Comparison of ENCODE assay signal across 1 cellular context in the genomic region with DNA sequence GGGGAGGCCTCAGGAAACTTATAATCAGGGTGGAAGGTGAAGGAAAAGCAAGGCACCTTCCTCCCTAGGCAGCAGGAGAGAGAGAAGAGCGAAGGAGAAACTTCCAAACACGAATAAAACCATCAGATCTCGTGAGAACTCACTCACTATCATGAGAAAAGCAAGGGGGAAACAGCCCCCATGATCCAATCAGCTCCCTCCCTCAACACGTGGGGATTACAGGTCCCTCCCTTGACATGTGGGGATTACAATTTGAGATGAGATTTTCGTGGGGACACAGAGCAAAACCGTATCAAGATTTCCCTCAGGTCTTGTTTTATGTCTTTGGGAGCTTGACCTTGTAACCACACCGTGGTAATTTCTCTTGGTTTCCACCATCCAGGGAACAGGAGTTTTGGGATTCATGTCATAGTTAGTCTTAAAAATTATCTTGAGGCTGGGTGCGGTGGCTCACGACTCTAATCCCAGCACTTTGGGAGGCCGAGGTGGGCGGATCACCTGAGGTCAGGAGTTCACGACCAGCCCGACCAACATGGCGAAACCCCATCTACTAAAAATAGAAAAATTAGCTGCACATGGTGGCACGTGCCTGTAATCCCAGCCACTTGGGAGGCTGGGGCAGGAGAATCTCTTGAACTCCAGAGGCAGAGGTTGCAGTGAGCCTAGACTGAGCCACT.
TF ChIP-seq lines count a peak whose summit lies in the region.

No MANE protein-coding gene starts in this region.

TF ChIP-seq in K562, 482 proteins besides CTCF, POLR2A, EP300 and RAD21 (continued from another document and continues in another):
- TF ChIP-seq, protein P1, sequence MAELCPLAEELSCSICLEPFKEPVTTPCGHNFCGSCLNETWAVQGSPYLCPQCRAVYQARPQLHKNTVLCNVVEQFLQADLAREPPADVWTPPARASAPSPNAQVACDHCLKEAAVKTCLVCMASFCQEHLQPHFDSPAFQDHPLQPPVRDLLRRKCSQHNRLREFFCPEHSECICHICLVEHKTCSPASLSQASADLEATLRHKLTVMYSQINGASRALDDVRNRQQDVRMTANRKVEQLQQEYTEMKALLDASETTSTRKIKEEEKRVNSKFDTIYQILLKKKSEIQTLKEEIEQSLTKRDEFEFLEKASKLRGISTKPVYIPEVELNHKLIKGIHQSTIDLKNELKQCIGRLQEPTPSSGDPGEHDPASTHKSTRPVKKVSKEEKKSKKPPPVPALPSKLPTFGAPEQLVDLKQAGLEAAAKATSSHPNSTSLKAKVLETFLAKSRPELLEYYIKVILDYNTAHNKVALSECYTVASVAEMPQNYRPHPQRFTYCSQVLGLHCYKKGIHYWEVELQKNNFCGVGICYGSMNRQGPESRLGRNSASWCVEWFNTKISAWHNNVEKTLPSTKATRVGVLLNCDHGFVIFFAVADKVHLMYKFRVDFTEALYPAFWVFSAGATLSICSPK (IDR thresholded peaks at IDR 0.05; ENCODE audit: borderline replicate concordance), result no peak
- TF ChIP-seq CBX3 (IDR thresholded peaks at IDR 0.05; ENCODE audit: borderline replicate concordance in 1 of 2, low read length in 2 of 2) (peak in 1 of 2 experiments; percentile 69; a peak in 1 of 3 replicates), TFAM (CRISPR knock-in tag; conservative IDR thresholded peaks at IDR 0.05) (no peak), CHD4 (IDR thresholded peaks at IDR 0.05; ENCODE audit: insufficient read depth, insufficient replicate concordance, low read depth, low read length, poor library complexity, severe bottlenecking) (no peak), TEAD2 (tag; IDR thresholded peaks at IDR 0.05) (no peak), ZFP30 (CRISPR knock-in tag; IDR thresholded peaks at IDR 0.05; ENCODE audit: borderline replicate concordance) (no peak), NFRKB (IDR thresholded peaks at IDR 0.05; ENCODE audit: low read depth) (0 out of 2 replicates have a peak, but pooled peaks have one; percentile 23), PYGO2 (tag; IDR thresholded peaks at IDR 0.05) (0 out of 2 replicates have a peak, but pooled peaks have one; percentile 9), NFE2 (IDR thresholded peaks at IDR 0.05; ENCODE audit: low read depth) (no peak), ARID1B (IDR thresholded peaks at IDR 0.05) (no peak), SRSF7 (optimal IDR thresholded peaks at IDR 0.05; ENCODE audit: low read depth, low read length) (no peak), ELF2 (CRISPR knock-in tag; IDR thresholded peaks at IDR 0.05) (no peak), ZNF324 (CRISPR knock-in tag; IDR thresholded peaks at IDR 0.05) (no peak), ESRRA (IDR thresholded peaks at IDR 0.05; ENCODE audit: borderline replicate concordance, low read depth) (no peak; the same call in none of the 2 replicates), ATF7 (IDR thresholded peaks at IDR 0.05) (no peak), TSC22D4 (tag; IDR thresholded peaks at IDR 0.05) (no peak), ZKSCAN1 (IDR thresholded peaks at IDR 0.05; ENCODE audit: low read depth, low read length) (no peak), FOXJ3 (CRISPR knock-in tag; IDR thresholded peaks at IDR 0.05) (no peak), MCM7 (IDR thresholded peaks at IDR 0.05) (no peak), ZNF57 (CRISPR knock-in tag; IDR thresholded peaks at IDR 0.05) (no peak), CREB1 (IDR thresholded peaks at IDR 0.05) (no peak), CREB1 (CRISPR knock-in tag; IDR thresholded peaks at IDR 0.05) (peak; percentile 33; the same call in 1 of the 2 replicates), ZBTB1 (CRISPR knock-in tag; IDR thresholded peaks at IDR 0.05; ENCODE audit: borderline replicate concordance, low read depth) (peak; percentile 47; the same call in 1 of the 2 replicates), ZNF77 (CRISPR knock-in tag; IDR thresholded peaks at IDR 0.05) (no peak), SAFB2 (IDR thresholded peaks at IDR 0.05; ENCODE audit: borderline replicate concordance, low read depth, low read length, severe bottlenecking) (no peak), FOXA3 (CRISPR knock-in tag; conservative IDR thresholded peaks at IDR 0.05 in 1 of 2, IDR thresholded peaks at IDR 0.05 in 1 of 2) (0 out of 4 replicates have a peak, but pooled peaks of 1 of the 2 experiments have one; percentile 55), MYNN (IDR thresholded peaks at IDR 0.05) (no peak), MYNN (CRISPR knock-in tag; IDR thresholded peaks at IDR 0.05) (no peak), TAL1 (IDR thresholded peaks at IDR 0.05) (no peak), SREBF2 (CRISPR knock-in tag; IDR thresholded peaks at IDR 0.05) (no peak), SMAD1 (IDR thresholded peaks at IDR 0.05; ENCODE audit: low read depth, low read length, partially characterized antibody) (no peak), MAFG (tag; conservative IDR thresholded peaks at IDR 0.05) (no peak), ZNF316 (IDR thresholded peaks at IDR 0.05) (no peak)
- TF ChIP-seq, protein P2, sequence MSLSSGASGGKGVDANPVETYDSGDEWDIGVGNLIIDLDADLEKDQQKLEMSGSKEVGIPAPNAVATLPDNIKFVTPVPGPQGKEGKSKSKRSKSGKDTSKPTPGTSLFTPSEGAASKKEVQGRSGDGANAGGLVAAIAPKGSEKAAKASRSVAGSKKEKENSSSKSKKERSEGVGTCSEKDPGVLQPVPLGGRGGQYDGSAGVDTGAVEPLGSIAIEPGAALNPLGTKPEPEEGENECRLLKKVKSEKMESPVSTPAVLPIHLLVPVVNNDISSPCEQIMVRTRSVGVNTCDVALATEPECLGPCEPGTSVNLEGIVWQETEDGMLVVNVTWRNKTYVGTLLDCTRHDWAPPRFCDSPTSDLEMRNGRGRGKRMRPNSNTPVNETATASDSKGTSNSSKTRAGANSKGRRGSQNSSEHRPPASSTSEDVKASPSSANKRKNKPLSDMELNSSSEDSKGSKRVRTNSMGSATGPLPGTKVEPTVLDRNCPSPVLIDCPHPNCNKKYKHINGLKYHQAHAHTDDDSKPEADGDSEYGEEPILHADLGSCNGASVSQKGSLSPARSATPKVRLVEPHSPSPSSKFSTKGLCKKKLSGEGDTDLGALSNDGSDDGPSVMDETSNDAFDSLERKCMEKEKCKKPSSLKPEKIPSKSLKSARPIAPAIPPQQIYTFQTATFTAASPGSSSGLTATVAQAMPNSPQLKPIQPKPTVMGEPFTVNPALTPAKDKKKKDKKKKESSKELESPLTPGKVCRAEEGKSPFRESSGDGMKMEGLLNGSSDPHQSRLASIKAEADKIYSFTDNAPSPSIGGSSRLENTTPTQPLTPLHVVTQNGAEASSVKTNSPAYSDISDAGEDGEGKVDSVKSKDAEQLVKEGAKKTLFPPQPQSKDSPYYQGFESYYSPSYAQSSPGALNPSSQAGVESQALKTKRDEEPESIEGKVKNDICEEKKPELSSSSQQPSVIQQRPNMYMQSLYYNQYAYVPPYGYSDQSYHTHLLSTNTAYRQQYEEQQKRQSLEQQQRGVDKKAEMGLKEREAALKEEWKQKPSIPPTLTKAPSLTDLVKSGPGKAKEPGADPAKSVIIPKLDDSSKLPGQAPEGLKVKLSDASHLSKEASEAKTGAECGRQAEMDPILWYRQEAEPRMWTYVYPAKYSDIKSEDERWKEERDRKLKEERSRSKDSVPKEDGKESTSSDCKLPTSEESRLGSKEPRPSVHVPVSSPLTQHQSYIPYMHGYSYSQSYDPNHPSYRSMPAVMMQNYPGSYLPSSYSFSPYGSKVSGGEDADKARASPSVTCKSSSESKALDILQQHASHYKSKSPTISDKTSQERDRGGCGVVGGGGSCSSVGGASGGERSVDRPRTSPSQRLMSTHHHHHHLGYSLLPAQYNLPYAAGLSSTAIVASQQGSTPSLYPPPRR (CRISPR knock-in tag; IDR thresholded peaks at IDR 0.05; ENCODE audit: borderline replicate concordance), result no peak
- TF ChIP-seq, protein P3, sequence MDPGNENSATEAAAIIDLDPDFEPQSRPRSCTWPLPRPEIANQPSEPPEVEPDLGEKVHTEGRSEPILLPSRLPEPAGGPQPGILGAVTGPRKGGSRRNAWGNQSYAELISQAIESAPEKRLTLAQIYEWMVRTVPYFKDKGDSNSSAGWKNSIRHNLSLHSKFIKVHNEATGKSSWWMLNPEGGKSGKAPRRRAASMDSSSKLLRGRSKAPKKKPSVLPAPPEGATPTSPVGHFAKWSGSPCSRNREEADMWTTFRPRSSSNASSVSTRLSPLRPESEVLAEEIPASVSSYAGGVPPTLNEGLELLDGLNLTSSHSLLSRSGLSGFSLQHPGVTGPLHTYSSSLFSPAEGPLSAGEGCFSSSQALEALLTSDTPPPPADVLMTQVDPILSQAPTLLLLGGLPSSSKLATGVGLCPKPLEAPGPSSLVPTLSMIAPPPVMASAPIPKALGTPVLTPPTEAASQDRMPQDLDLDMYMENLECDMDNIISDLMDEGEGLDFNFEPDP (CRISPR knock-in tag; IDR thresholded peaks at IDR 0.05), result no peak
- TF ChIP-seq, protein P4, sequence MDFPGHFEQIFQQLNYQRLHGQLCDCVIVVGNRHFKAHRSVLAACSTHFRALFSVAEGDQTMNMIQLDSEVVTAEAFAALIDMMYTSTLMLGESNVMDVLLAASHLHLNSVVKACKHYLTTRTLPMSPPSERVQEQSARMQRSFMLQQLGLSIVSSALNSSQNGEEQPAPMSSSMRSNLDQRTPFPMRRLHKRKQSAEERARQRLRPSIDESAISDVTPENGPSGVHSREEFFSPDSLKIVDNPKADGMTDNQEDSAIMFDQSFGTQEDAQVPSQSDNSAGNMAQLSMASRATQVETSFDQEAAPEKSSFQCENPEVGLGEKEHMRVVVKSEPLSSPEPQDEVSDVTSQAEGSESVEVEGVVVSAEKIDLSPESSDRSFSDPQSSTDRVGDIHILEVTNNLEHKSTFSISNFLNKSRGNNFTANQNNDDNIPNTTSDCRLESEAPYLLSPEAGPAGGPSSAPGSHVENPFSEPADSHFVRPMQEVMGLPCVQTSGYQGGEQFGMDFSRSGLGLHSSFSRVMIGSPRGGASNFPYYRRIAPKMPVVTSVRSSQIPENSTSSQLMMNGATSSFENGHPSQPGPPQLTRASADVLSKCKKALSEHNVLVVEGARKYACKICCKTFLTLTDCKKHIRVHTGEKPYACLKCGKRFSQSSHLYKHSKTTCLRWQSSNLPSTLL (IDR thresholded peaks at IDR 0.05), result no peak
- TF ChIP-seq, protein P5, sequence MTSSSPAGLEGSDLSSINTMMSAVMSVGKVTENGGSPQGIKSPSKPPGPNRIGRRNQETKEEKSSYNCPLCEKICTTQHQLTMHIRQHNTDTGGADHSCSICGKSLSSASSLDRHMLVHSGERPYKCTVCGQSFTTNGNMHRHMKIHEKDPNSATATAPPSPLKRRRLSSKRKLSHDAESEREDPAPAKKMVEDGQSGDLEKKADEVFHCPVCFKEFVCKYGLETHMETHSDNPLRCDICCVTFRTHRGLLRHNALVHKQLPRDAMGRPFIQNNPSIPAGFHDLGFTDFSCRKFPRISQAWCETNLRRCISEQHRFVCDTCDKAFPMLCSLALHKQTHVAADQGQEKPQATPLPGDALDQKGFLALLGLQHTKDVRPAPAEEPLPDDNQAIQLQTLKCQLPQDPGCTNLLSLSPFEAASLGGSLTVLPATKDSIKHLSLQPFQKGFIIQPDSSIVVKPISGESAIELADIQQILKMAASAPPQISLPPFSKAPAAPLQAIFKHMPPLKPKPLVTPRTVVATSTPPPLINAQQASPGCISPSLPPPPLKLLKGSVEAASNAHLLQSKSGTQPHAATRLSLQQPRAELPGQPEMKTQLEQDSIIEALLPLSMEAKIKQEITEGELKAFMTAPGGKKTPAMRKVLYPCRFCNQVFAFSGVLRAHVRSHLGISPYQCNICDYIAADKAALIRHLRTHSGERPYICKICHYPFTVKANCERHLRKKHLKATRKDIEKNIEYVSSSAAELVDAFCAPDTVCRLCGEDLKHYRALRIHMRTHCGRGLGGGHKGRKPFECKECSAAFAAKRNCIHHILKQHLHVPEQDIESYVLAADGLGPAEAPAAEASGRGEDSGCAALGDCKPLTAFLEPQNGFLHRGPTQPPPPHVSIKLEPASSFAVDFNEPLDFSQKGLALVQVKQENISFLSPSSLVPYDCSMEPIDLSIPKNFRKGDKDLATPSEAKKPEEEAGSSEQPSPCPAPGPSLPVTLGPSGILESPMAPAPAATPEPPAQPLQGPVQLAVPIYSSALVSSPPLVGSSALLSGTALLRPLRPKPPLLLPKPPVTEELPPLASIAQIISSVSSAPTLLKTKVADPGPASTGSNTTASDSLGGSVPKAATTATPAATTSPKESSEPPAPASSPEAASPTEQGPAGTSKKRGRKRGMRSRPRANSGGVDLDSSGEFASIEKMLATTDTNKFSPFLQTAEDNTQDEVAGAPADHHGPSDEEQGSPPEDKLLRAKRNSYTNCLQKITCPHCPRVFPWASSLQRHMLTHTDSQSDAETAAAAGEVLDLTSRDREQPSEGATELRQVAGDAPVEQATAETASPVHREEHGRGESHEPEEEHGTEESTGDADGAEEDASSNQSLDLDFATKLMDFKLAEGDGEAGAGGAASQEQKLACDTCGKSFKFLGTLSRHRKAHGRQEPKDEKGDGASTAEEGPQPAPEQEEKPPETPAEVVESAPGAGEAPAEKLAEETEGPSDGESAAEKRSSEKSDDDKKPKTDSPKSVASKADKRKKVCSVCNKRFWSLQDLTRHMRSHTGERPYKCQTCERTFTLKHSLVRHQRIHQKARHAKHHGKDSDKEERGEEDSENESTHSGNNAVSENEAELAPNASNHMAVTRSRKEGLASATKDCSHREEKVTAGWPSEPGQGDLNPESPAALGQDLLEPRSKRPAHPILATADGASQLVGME (CRISPR knock-in tag; IDR thresholded peaks at IDR 0.05), result no peak
- TF ChIP-seq, protein P6, sequence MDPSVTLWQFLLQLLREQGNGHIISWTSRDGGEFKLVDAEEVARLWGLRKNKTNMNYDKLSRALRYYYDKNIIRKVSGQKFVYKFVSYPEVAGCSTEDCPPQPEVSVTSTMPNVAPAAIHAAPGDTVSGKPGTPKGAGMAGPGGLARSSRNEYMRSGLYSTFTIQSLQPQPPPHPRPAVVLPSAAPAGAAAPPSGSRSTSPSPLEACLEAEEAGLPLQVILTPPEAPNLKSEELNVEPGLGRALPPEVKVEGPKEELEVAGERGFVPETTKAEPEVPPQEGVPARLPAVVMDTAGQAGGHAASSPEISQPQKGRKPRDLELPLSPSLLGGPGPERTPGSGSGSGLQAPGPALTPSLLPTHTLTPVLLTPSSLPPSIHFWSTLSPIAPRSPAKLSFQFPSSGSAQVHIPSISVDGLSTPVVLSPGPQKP (CRISPR knock-in tag; IDR thresholded peaks at IDR 0.05), result no peak
- TF ChIP-seq, protein P7, sequence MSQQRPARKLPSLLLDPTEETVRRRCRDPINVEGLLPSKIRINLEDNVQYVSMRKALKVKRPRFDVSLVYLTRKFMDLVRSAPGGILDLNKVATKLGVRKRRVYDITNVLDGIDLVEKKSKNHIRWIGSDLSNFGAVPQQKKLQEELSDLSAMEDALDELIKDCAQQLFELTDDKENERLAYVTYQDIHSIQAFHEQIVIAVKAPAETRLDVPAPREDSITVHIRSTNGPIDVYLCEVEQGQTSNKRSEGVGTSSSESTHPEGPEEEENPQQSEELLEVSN (IDR thresholded peaks at IDR 0.05; ENCODE audit: borderline replicate concordance in 1 of 2, extremely low read depth in 1 of 2, insufficient read depth in 1 of 2, insufficient read length in 1 of 2, low read depth in 1 of 2, low read length in 1 of 2, poor library complexity in 1 of 2, severe bottlenecking in 1 of 2), result peak; percentile 56 to 67
- TF ChIP-seq, protein P8, sequence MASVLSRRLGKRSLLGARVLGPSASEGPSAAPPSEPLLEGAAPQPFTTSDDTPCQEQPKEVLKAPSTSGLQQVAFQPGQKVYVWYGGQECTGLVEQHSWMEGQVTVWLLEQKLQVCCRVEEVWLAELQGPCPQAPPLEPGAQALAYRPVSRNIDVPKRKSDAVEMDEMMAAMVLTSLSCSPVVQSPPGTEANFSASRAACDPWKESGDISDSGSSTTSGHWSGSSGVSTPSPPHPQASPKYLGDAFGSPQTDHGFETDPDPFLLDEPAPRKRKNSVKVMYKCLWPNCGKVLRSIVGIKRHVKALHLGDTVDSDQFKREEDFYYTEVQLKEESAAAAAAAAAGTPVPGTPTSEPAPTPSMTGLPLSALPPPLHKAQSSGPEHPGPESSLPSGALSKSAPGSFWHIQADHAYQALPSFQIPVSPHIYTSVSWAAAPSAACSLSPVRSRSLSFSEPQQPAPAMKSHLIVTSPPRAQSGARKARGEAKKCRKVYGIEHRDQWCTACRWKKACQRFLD (CRISPR knock-in tag; IDR thresholded peaks at IDR 0.05), result 0 out of 2 replicates have a peak, but pooled peaks have one; percentile 29
